8 cellular contexts compared by ENCODE assay signal in genomic region chr15:75640483-75641175, GRCh38. TPM values are rescaled to one million over a fixed set of nuclear protein-coding genes. Genes with fewer than 3 reads are reported as not detected.
A peak's percentile ranks its signal among the peaks of the same experiment; 100 is the strongest.
DNase-seq lines count a peak whose midpoint lies in the region; ATAC-seq and TF ChIP-seq lines count a peak whose summit lies in the region.

No MANE protein-coding gene starts in this region.

- H3K36me3 ChIP-seq in CD8-positive, alpha-beta memory T cell (ENCODE audit: insufficient read depth, low read length), result peaks cover 6% of the 10 kb centered on the region
- peaks cover 22% of the 10 kb centered on the region for H3K36me3 ChIP-seq in NT2/D1 (ENCODE audit: insufficient read depth, insufficient read length, low read length)

- POLR2A ChIA-PET in CD8-positive, alpha-beta memory T cell (lab: Charles Lee), result interaction anchor here (0.5 to 5.1 kb wide), 13 partner anchors 8 to 293 kb away, joined by 3 to 130 read pairs (median 6); partner anchors contain the start of genes MAN2C1, PTPN9, SIN3A and SNUPN

- peak; percentile 30 for TF ChIP-seq CTCF in fibroblast of villous mesenchyme (IDR thresholded peaks at IDR 0.05; ENCODE audit: insufficient read depth, low read depth, low read length)
- no peak for TF ChIP-seq CTCF in omental fat pad (IDR thresholded peaks at IDR 0.05)

- peak overlapping the region; percentile 77 for H3K4me3 ChIP-seq in CD8-positive, alpha-beta memory T cell (ENCODE audit: low read length)
- peak overlapping the region; percentile 99 for H3K4me3 ChIP-seq in NT2/D1 (ENCODE audit: insufficient read length, low read depth)
- peak overlapping the region; percentile 73 for H3K4me3 ChIP-seq in fibroblast of villous mesenchyme (ENCODE audit: low read depth, low read length)

- H3K27me3 ChIP-seq in CD8-positive, alpha-beta memory T cell (ENCODE audit: insufficient read depth, low read length, poor library complexity, severe bottlenecking), result no peaks in the 10 kb centered on the region
- H3K27me3 ChIP-seq in NT2/D1 (ENCODE audit: insufficient read depth, insufficient read length), result peaks cover 3% of the 10 kb centered on the region

- H3K27ac Mint-ChIP-seq in CD8-positive, alpha-beta memory T cell, result peak overlapping the region; percentile 89 to 97 (median 96)

- peak overlapping the region; percentile 93 to 97 (median 93) for H3K4me3 Mint-ChIP-seq in CD8-positive, alpha-beta memory T cell

- H3K4me1 ChIP-seq in CD8-positive, alpha-beta memory T cell (ENCODE audit: insufficient read depth, low read length), result peaks cover 33% of the 10 kb centered on the region
- H3K4me1 ChIP-seq in NT2/D1 (ENCODE audit: insufficient read depth, insufficient read length), result peaks cover 6% of the 10 kb centered on the region

- ATAC-seq in GM19463 (IDR thresholded peaks at IDR 0.05; ENCODE audit: unreplicated experiment) (peak; percentile 20), HG03571 (IDR thresholded peaks at IDR 0.05; ENCODE audit: unreplicated experiment) (peak; percentile 23), omental fat pad (ENCODE audit: low FRiP score) (peak; percentile 20)

- peaks cover 33 to 46% (median 44%) of the 10 kb centered on the region in 3 donors for H3K4me1 Mint-ChIP-seq in CD8-positive, alpha-beta memory T cell

- peak overlapping the region; percentile 92 for H3K27ac ChIP-seq in CD8-positive, alpha-beta memory T cell (ENCODE audit: low read depth, low read length)

- H3K9ac ChIP-seq in NT2/D1 (ENCODE audit: insufficient read length, low read depth), result peak overlapping the region; percentile 100

- no peaks in the 10 kb centered on the region for H3K9me3 ChIP-seq in CD8-positive, alpha-beta memory T cell (ENCODE audit: low read length)
- no peaks in the 10 kb centered on the region for H3K9me3 ChIP-seq in NT2/D1 (ENCODE audit: insufficient read depth, low read length)

- CTCF ChIA-PET in CD8-positive, alpha-beta memory T cell (lab: Charles Lee), result interaction anchor here (0.8 to 3.8 kb wide), 17 partner anchors 10 to 273 kb away, joined by 3 to 39 read pairs (median 5); partner anchors contain the start of genes MAN2C1, PTPN9, SIN3A and SNUPN

- H3K36me3 Mint-ChIP-seq in CD8-positive, alpha-beta memory T cell, result peaks cover 0 to 33% (median 2%) of the 10 kb centered on the region in 3 donors

- no peaks in the 10 kb centered on the region for H3K27me3 Mint-ChIP-seq in CD8-positive, alpha-beta memory T cell

- DNase-seq in CD8-positive, alpha-beta memory T cell, result peak; percentile 17 to 71 (median 48)
- DNase-seq in NT2/D1 (ENCODE audit: low read depth, low spot score) (no peak), fibroblast of villous mesenchyme (ENCODE audit: low read depth) (peak; percentile 53), omental fat pad (ENCODE audit: low spot score) (no peak), occipital lobe (lab: John Stamatoyannopoulos, UW) (no peak)
- DNase-seq in activated T-helper 1 cell treated with anti-CD3 and anti-CD28 coated beads, Interleukin-2, amount 50 U/mL, for 16 hours (ENCODE audit: low read depth in 1 of 2, low spot score in 1 of 2), result peak; percentile 17 to 27

- H3K9me3 Mint-ChIP-seq in CD8-positive, alpha-beta memory T cell, result no peaks in the 10 kb centered on the region

RNA-seq across cellular contexts. Expression of gene IMP3, which starts 0.6 kb away (rescaled TPM):
- 100 to 1,000 TPM; 123 to 134 TPM for total RNA-seq in CD8-positive, alpha-beta memory T cell
- 247 TPM for polyA plus RNA-seq in CD8-positive, alpha-beta memory T cell
- total RNA-seq in fibroblast of villous mesenchyme, result 41.6 and 42.3 TPM in 2 replicates
- 100 to 1,000 TPM; 162 to 194 (median 170) TPM for total RNA-seq in omental fat pad
- 35.9 TPM for total RNA-seq in occipital lobe

RNA-seq across cellular contexts. Expression of gene SNX33, which starts 7.1 kb away (rescaled TPM):
- total RNA-seq in CD8-positive, alpha-beta memory T cell, result 1 to 10 TPM; 3.1 to 3.5 TPM
- polyA plus RNA-seq in CD8-positive, alpha-beta memory T cell, result 1.1 TPM
- total RNA-seq in fibroblast of villous mesenchyme (19.9 and 23.8 TPM in 2 replicates), omental fat pad (10 to 100 TPM; 19.9 to 43.8 (median 32.5) TPM), occipital lobe (1.4 TPM)

RNA-seq across cellular contexts. Expression of gene SNUPN, which starts 15.1 kb away (rescaled TPM):
- 10 to 100 TPM; 24.6 to 26.9 TPM for total RNA-seq in CD8-positive, alpha-beta memory T cell
- polyA plus RNA-seq in CD8-positive, alpha-beta memory T cell, result 37.4 TPM
- total RNA-seq in fibroblast of villous mesenchyme, result 18.7 and 28.1 TPM in 2 replicates
- 10 to 100 TPM; 17.6 to 23.2 (median 18.7) TPM for total RNA-seq in omental fat pad
- total RNA-seq in occipital lobe, result 26.0 TPM

Comparison
In these comparisons a context has a peak if more than half of its experiments do, and no peak if none do; other contexts are left out.
1. DNase-seq: peak in CD8-positive, alpha-beta memory T cell (5 of 5), activated T-helper 1 cell treated with anti-CD3 and anti-CD28 coated beads, Interleukin-2, amount 50 U/mL, for 16 hours (2 of 2) and fibroblast of villous mesenchyme (single experiment); none in NT2/D1 (single experiment), omental fat pad (single experiment) and occipital lobe (single experiment).
2. Peak in every context shown above with its lines, with median percentiles within 50 percentile points of each other: H3K4me3 ChIP-seq and ATAC-seq.